ENCODE assay signal across 8 cellular contexts in the genomic region with DNA sequence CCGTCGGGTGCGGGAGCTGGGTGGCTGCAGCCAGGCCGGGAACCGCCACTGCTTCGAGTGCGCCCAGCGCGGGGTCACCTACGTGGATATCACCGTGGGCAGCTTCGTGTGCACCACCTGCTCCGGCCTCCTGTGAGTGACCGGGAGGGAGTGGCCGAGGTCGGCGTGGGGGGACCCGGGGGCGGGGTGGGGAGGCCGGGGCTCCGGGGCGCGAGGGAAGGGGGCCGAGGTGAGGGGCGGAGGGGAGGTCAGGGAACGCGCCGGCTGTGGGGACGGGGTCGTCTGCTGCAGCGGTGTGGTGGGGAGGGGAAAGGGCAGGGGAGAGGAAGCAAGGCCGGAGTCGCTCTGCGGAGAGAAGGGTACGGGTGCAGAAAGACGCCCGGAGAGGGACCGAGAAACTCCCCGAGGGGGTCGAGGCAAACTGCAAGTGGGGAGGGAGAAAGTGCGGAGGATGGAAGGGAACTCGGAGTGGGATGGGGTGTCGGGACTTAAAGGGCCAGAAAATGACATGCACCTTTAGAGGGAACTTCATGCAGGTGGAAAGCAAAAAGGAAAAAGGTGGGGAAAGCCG. TPM values are rescaled to one million over a fixed set of nuclear protein-coding genes. Genes with fewer than 3 reads are reported as not detected.
DNase-seq lines count a peak whose midpoint lies in the region; ATAC-seq and TF ChIP-seq lines count a peak whose summit lies in the region.

No MANE protein-coding gene starts in this region.

- H3K9me3 ChIP-seq in SK-N-SH (no peaks in the 10 kb centered on the region), subcutaneous abdominal adipose tissue (ENCODE audit: control insufficient read depth in 5 of 5, low read length in 5 of 5) (no peaks in the 10 kb centered on the region)

- peaks cover 52% of the 10 kb centered on the region for H3K36me3 Mint-ChIP-seq in activated T-helper 17 cell treated with anti-CD3 and anti-CD28 coated beads, Interleukin-2, amount 50 U/mL, for 72 hours (ENCODE audit: low read depth)
- no peaks in the 10 kb centered on the region for H3K36me3 Mint-ChIP-seq in immature natural killer cell

- H3K4me3 Mint-ChIP-seq in activated T-helper 17 cell treated with anti-CD3 and anti-CD28 coated beads, Interleukin-2, amount 50 U/mL, for 72 hours = peak overlapping the region; percentile 74
- H3K4me3 Mint-ChIP-seq in immature natural killer cell = peak overlapping the region; percentile 89 to 98 (median 92)

- DNase-seq in SK-N-SH (no peak), immature natural killer cell (no peak), GM13976 (ENCODE audit: low spot score) (no peak), SW 1271 (lab: John Stamatoyannopoulos, UW) (no peak), GM10266 (ENCODE audit: extremely low spot score) (no peak)

- peaks cover 36% of the 10 kb centered on the region for H3K4me1 Mint-ChIP-seq in activated T-helper 17 cell treated with anti-CD3 and anti-CD28 coated beads, Interleukin-2, amount 50 U/mL, for 72 hours
- peaks cover 54 to 60% of the 10 kb centered on the region in 2 donors for H3K4me1 Mint-ChIP-seq in immature natural killer cell

- H3K9me2 ChIP-seq in SK-N-SH = no peaks in the 10 kb centered on the region

- H3K4me3 ChIP-seq in SK-N-SH (ENCODE audit: low read depth in 2 of 2, low read length in 1 of 2) (peak overlapping the region; percentile 69 to 92), subcutaneous abdominal adipose tissue (ENCODE audit: low read depth in 1 of 5, low read length in 5 of 5) (peak overlapping the region; percentile 70 to 85 (median 78))

- no peak for TF ChIP-seq EP300 in SK-N-SH (IDR thresholded peaks at IDR 0.05; ENCODE audit: borderline replicate concordance in 1 of 2, low read depth in 1 of 2, low read length in 1 of 2)

- TF ChIP-seq RAD21 in SK-N-SH (IDR thresholded peaks at IDR 0.05; ENCODE audit: low read length) = no peak

- CTCF ChIA-PET in SK-N-SH (lab: Yijun Ruan, JAX) = interaction anchor here (0.7 to 19.1 kb wide), 9 partner anchors 22 to 152 kb away, joined by 3 to 353 read pairs (median 5); a partner anchor contains a TSS

- peak overlapping the region; percentile 89 for H3K4me2 ChIP-seq in SK-N-SH

- H3K36me3 ChIP-seq in SK-N-SH (replicated peaks in 1 of 2; ENCODE audit: control insufficient read depth in 1 of 2, insufficient read depth in 2 of 2, low read length in 1 of 2) = no peaks in the 10 kb centered on the region
- H3K36me3 ChIP-seq in subcutaneous abdominal adipose tissue (ENCODE audit: control insufficient read depth in 5 of 5, insufficient read depth in 5 of 5, low read length in 5 of 5) = no peaks in the 10 kb centered on the region

- H3K27ac Mint-ChIP-seq in activated T-helper 17 cell treated with anti-CD3 and anti-CD28 coated beads, Interleukin-2, amount 50 U/mL, for 72 hours = peak overlapping the region; percentile 96
- peak overlapping the region in 5 of 6 donors; percentile 34 to 88 (median 74) for H3K27ac Mint-ChIP-seq in immature natural killer cell

- no peaks in the 10 kb centered on the region for H3K27me3 ChIP-seq in SK-N-SH (ENCODE audit: insufficient read depth)
- H3K27me3 ChIP-seq in subcutaneous abdominal adipose tissue (ENCODE audit: control insufficient read depth in 5 of 5, insufficient read depth in 4 of 5, low read length in 5 of 5) = no peaks in the 10 kb centered on the region

- peaks cover 9% of the 10 kb centered on the region for H3F3A ChIP-seq in SK-N-SH (replicated peaks; ENCODE audit: insufficient read depth)

- H3K4me1 ChIP-seq in SK-N-SH (ENCODE audit: control insufficient read depth in 1 of 2, insufficient read depth in 2 of 2, low read depth in 1 of 2, low read length in 1 of 2) (peaks cover 0 to 15% of the 10 kb centered on the region in 2 experiments; a peak in 2 of 4 replicates), subcutaneous abdominal adipose tissue (ENCODE audit: control insufficient read depth in 5 of 5, insufficient read depth in 5 of 5, low read length in 5 of 5) (peaks cover 3 to 20% (median 14%) of the 10 kb centered on the region in 5 donors)

- peaks cover 16% of the 10 kb centered on the region; the same call in 1 of the 2 replicates for H3K79me2 ChIP-seq in SK-N-SH (ENCODE audit: insufficient read depth)

- WGBS in SK-N-SH (ENCODE audit: low lambda C conversion rate) = 2% methylated on average over 31 of the region's 44 CpGs

- POLR2A ChIA-PET in SK-N-SH (lab: Yijun Ruan, JAX) = interaction anchor here (0.7 to 1.2 kb wide), 5 partner anchors 10 to 335 kb away, joined by 3 to 8 read pairs (median 3); a partner anchor contains a TSS

- no peaks in the 10 kb centered on the region for H3K9me3 Mint-ChIP-seq in activated T-helper 17 cell treated with anti-CD3 and anti-CD28 coated beads, Interleukin-2, amount 50 U/mL, for 72 hours
- no peaks in the 10 kb centered on the region for H3K9me3 Mint-ChIP-seq in immature natural killer cell

- peak overlapping the region; percentile 59 for H3K9ac ChIP-seq in SK-N-SH
- peak overlapping the region in 4 of 5 donors; percentile 51 to 79 (median 62) for H3K9ac ChIP-seq in subcutaneous abdominal adipose tissue (ENCODE audit: low read length in 5 of 5)

- no peak for ATAC-seq in SK-N-SH treated with all-trans-retinoic acid at 6 μM for 48 hours
- no peak for ATAC-seq in activated T-helper 17 cell treated with anti-CD3 and anti-CD28 coated beads, Interleukin-2, amount 50 U/mL, for 72 hours (replicated peaks)

- H3K27me3 Mint-ChIP-seq in activated T-helper 17 cell treated with anti-CD3 and anti-CD28 coated beads, Interleukin-2, amount 50 U/mL, for 72 hours = no peaks in the 10 kb centered on the region
- peaks cover 5 to 7% (median 7%) of the 10 kb centered on the region in 3 donors for H3K27me3 Mint-ChIP-seq in immature natural killer cell (ENCODE audit: low read depth in 3 of 3)

- no peak for TF ChIP-seq CTCF in SK-N-SH (IDR thresholded peaks at IDR 0.05)
- TF ChIP-seq CTCF in GM13976 (IDR thresholded peaks at IDR 0.05; ENCODE audit: borderline replicate concordance, control extremely low read depth, extremely low read depth, insufficient read depth, missing control alignments) = no peak
- no peak for TF ChIP-seq CTCF in GM10266 (IDR thresholded peaks at IDR 0.05; ENCODE audit: control insufficient read depth, insufficient read depth, low read depth, missing control alignments)

- in situ Hi-C loops in GM13976 (cut with MboI; ENCODE audit: low sequenced_read_pairs, unreplicated experiment) = no loop called here

- H3K27ac ChIP-seq in SK-N-SH (ENCODE audit: low read depth in 2 of 2, low read length in 1 of 2) (peak overlapping the region in 1 of 2 experiments; percentile 26; a peak in 1 of 4 replicates), subcutaneous abdominal adipose tissue (ENCODE audit: low read depth, low read length) (no peak overlapping the region)

- no peaks in the 10 kb centered on the region for H4K20me1 ChIP-seq in SK-N-SH (ENCODE audit: insufficient read depth)

- peak overlapping the region; percentile 81; the same call in 1 of the 2 replicates for H2AFZ ChIP-seq in SK-N-SH (ENCODE audit: low read depth)

TF ChIP-seq in SK-N-SH, 30 proteins besides CTCF, POLR2A, EP300 and RAD21 (continues in another document):
- TF ChIP-seq TCF12 (IDR thresholded peaks at IDR 0.05) = no peak

TF ChIP-seq in SK-N-SH treated with all-trans-retinoic acid at 6 μM for 48 hours, 23 proteins besides CTCF, POLR2A, EP300 and RAD21 (continues in another document):
- TF ChIP-seq ZNF70 (CRISPR knock-in tag; IDR thresholded peaks at IDR 0.05) = no peak
- TF ChIP-seq ARNTL (CRISPR knock-in tag; IDR thresholded peaks at IDR 0.05; ENCODE audit: borderline replicate concordance, low read depth) = no peak
- TF ChIP-seq TOX (CRISPR knock-in tag; IDR thresholded peaks at IDR 0.05; ENCODE audit: borderline replicate concordance) = no peak

RNA-seq across cellular contexts. Expression of a gene that starts 0.5 kb away (rescaled TPM):
- polyA plus RNA-seq in SK-N-SH (2012; rRNA removed) (16.1 and 23.1 TPM in 2 replicates), immature natural killer cell (10 to 100 TPM in 2 of 3 donors, 1 to 10 TPM in 1; 7.1 to 20.7 (median 12.0) TPM)
- 9.1 and 10.0 TPM in 2 replicates for polyA plus RNA-seq in SK-N-SH (2012; cell fraction: cytosol; rRNA removed)
- 29.2 and 35.1 TPM in 2 replicates for polyA plus RNA-seq in SK-N-SH (2012; cell fraction: nucleus; rRNA removed)
- 10 to 100 TPM; 48.3 to 50.7 TPM for total RNA-seq in activated T-helper 17 cell treated with anti-CD3 and anti-CD28 coated beads, Interleukin-2, amount 50 U/mL, for 72 hours

RNA-seq across cellular contexts. Expression of a gene that starts 34.2 kb away (rescaled TPM):
- polyA plus RNA-seq in SK-N-SH (2012; rRNA removed) (1.0 and 1.2 TPM in 2 replicates), immature natural killer cell (not detected)
- 0.18 TPM in 1 of 2 replicates, not detected in the other for polyA plus RNA-seq in SK-N-SH (2012; cell fraction: cytosol; rRNA removed)
- polyA plus RNA-seq in SK-N-SH (2012; cell fraction: nucleus; rRNA removed) = 8.7 and 22.8 TPM in 2 replicates
- total RNA-seq in activated T-helper 17 cell treated with anti-CD3 and anti-CD28 coated beads, Interleukin-2, amount 50 U/mL, for 72 hours = 10 to 100 TPM in 1 of 2 donors, 1 to 10 TPM in 1; 7.6 to 12.9 TPM

RNA-seq across cellular contexts. Expression of a gene that starts 46.4 kb away (rescaled TPM):
- polyA plus RNA-seq in SK-N-SH (2012; rRNA removed) (24.2 and 29.8 TPM in 2 replicates), immature natural killer cell (100 to 1,000 TPM in 1 of 3 donors, 10 to 100 TPM in 2; 78.9 to 125 (median 90.4) TPM)
- polyA plus RNA-seq in SK-N-SH (2012; cell fraction: cytosol; rRNA removed) = 6.4 and 8.9 TPM in 2 replicates
- polyA plus RNA-seq in SK-N-SH (2012; cell fraction: nucleus; rRNA removed) = 189 and 213 TPM in 2 replicates
- total RNA-seq in activated T-helper 17 cell treated with anti-CD3 and anti-CD28 coated beads, Interleukin-2, amount 50 U/mL, for 72 hours = 10 to 100 TPM; 81.1 to 96.4 TPM

RNA-seq across cellular contexts. Expression of a gene that starts 46.6 kb away (rescaled TPM):
- polyA plus RNA-seq in SK-N-SH (2012; rRNA removed) = 0.71 and 0.94 TPM in 2 replicates
- 0.52 and 0.54 TPM in 2 replicates for polyA plus RNA-seq in SK-N-SH (2012; cell fraction: cytosol; rRNA removed)
- 3.3 and 3.7 TPM in 2 replicates for polyA plus RNA-seq in SK-N-SH (2012; cell fraction: nucleus; rRNA removed)
- 1 to 10 TPM; 1.5 to 5.6 TPM for total RNA-seq in activated T-helper 17 cell treated with anti-CD3 and anti-CD28 coated beads, Interleukin-2, amount 50 U/mL, for 72 hours
- polyA plus RNA-seq in immature natural killer cell = under 1 TPM in 1 of 3 donors, not detected in 2; 0.43 TPM

RNA-seq across cellular contexts. Expression of a gene that starts 55.8 kb away (rescaled TPM):
- polyA plus RNA-seq in SK-N-SH (2012; rRNA removed) (3.9 and 6.0 TPM in 2 replicates), immature natural killer cell (not detected)
- 3.0 and 4.2 TPM in 2 replicates for polyA plus RNA-seq in SK-N-SH (2012; cell fraction: cytosol; rRNA removed)
- polyA plus RNA-seq in SK-N-SH (2012; cell fraction: nucleus; rRNA removed) = 7.3 and 13.1 TPM in 2 replicates
- under 1 TPM; 0.15 to 0.19 TPM for total RNA-seq in activated T-helper 17 cell treated with anti-CD3 and anti-CD28 coated beads, Interleukin-2, amount 50 U/mL, for 72 hours
